2 cellular contexts compared by ENCODE assay signal in the genomic region with DNA sequence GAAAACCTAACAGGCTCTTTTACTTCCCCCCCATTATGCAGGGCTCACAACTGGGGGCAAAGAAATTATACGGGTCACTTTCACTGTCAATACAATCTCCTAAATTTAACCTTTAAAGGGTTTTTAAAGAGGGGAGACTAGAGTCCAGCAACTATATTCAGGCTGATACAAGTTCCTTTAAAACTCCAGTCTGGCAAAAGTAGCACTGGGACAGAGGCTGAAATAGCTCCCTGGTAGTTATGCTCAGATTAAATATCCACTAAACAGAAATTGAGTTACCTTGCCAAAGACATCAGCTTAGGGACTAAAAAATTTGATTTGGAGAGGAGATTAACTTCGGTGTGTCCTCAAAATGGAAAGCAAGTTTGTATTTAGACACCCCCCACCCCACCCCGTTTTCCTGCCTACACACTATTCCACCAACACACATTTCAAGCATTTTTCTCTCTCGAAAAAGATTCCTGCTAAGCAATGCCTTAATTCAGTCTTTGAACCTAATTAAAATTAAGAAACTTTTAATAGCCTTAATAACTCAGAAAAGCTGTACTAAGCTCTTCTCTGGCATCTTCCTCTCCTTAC.
TF ChIP-seq lines count a peak whose summit lies in the region.

No MANE protein-coding gene starts in this region.

TF ChIP-seq in liver, 16 proteins besides CTCF, POLR2A, EP300 and RAD21:
- TF ChIP-seq EGR1 (IDR thresholded peaks at IDR 0.05; ENCODE audit: low read depth in 2 of 2): no peak
- no peak for TF ChIP-seq ZBTB33 (IDR thresholded peaks at IDR 0.05)
- TF ChIP-seq HNF4G (IDR thresholded peaks at IDR 0.05): no peak
- TF ChIP-seq NR2F2 (IDR thresholded peaks at IDR 0.05): no peak
- no peak for TF ChIP-seq RXRA (IDR thresholded peaks at IDR 0.05)
- TF ChIP-seq GABPA (IDR thresholded peaks at IDR 0.05 in 1 of 2, conservative IDR thresholded peaks at IDR 0.05 in 1 of 2): no peak
- TF ChIP-seq SP1 (IDR thresholded peaks at IDR 0.05): no peak
- TF ChIP-seq HNF4A (conservative IDR thresholded peaks at IDR 0.05): no peak
- TF ChIP-seq YY1 (IDR thresholded peaks at IDR 0.05): no peak

TF ChIP-seq in HepG2, 621 proteins besides CTCF, POLR2A, EP300 and RAD21:
- no peak for TF ChIP-seq MED8 (CRISPR knock-in tag; IDR thresholded peaks at IDR 0.05; ENCODE audit: insufficient replicate concordance)
- no peak for TF ChIP-seq ZEB1 (IDR thresholded peaks at IDR 0.05; ENCODE audit: insufficient replicate concordance, low read depth)
- TF ChIP-seq BCL6 (CRISPR knock-in tag; IDR thresholded peaks at IDR 0.05): no peak
- TF ChIP-seq, protein P1, sequence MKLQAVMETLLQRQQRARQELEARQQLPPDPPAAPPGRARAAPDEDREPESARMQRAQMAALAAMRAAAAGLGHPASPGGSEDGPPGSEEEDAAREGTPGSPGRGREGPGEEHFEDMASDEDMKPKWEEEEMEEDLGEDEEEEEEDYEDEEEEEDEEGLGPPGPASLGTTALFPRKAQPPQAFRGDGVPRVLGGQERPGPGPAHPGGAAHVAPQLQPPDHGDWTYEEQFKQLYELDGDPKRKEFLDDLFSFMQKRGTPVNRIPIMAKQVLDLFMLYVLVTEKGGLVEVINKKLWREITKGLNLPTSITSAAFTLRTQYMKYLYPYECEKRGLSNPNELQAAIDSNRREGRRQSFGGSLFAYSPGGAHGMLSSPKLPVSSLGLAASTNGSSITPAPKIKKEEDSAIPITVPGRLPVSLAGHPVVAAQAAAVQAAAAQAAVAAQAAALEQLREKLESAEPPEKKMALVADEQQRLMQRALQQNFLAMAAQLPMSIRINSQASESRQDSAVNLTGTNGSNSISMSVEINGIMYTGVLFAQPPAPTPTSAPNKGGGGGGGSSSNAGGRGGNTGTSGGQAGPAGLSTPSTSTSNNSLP (IDR thresholded peaks at IDR 0.05; ENCODE audit: low read depth, low read length): no peak
- TF ChIP-seq, protein P2, sequence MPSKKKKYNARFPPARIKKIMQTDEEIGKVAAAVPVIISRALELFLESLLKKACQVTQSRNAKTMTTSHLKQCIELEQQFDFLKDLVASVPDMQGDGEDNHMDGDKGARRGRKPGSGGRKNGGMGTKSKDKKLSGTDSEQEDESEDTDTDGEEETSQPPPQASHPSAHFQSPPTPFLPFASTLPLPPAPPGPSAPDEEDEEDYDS (CRISPR knock-in tag; IDR thresholded peaks at IDR 0.05): no peak
TF ChIP-seq in HepG2: peak in this region for 0.
